Comparison of ENCODE assay signal across 26 cellular contexts in genomic region chr11:131638889-131639288, GRCh38.
"Had no signal": no experiment of that assay in that cellular context is flagged by ENCODE, and none has a peak within 500 bp of the region (broad histone marks: within the 10 kb centered on the region; RNA-seq: fewer than 3 reads in every experiment).

No MANE protein-coding gene starts in this region.

- ATAC-seq: foreskin keratinocyte, gastroesophageal sphincter, heart left ventricle, left colon, left lobe of liver, left ventricle myocardium superior, lower lobe of right lung, mucosa of descending colon had no signal

- H3K9me3 Mint-ChIP-seq: mesothelial cell of epicardium had no signal

- H3K4me1 Mint-ChIP-seq: immature natural killer cell, naive B cell had no signal

- H3K4me2 ChIP-seq: hepatocyte had no signal

- H3K36me3 ChIP-seq: esophagus muscularis mucosa, gastroesophageal sphincter, heart left ventricle, lower lobe of right lung had no signal

- H3K4me3 Mint-ChIP-seq: immature natural killer cell, mesothelial cell of epicardium, naive B cell had no signal

- H3K27me3 ChIP-seq: dorsolateral prefrontal cortex, esophagus muscularis mucosa, foreskin keratinocyte, heart left ventricle had no signal

- H3K4me1 ChIP-seq: esophagus muscularis mucosa, foreskin keratinocyte, gastroesophageal sphincter, heart left ventricle, lower lobe of right lung had no signal

- H3K27ac Mint-ChIP-seq: immature natural killer cell, mesothelial cell of epicardium, naive B cell had no signal

- H3K27ac ChIP-seq: coronary artery, esophagus muscularis mucosa, foreskin keratinocyte, gastroesophageal sphincter, heart left ventricle, hepatocyte, lower lobe of right lung had no signal

- H3K79me2 ChIP-seq: hepatocyte had no signal

- H3K9me3 ChIP-seq: esophagus muscularis mucosa, gastroesophageal sphincter, heart left ventricle, lower lobe of right lung, mucosa of descending colon had no signal

- H3K27me3 Mint-ChIP-seq: naive B cell had no signal

- H3K4me3 ChIP-seq: coronary artery, dorsolateral prefrontal cortex, esophagus muscularis mucosa, gastroesophageal sphincter, heart left ventricle, hepatocyte, lower lobe of right lung, mucosa of descending colon had no signal

- FAIRE-seq: colon, endothelial cell of umbilical vein, frontal cortex, kidney had no signal

- H3K36me3 Mint-ChIP-seq: immature natural killer cell, mesothelial cell of epicardium, naive B cell had no signal

- H2AFZ ChIP-seq: hepatocyte had no signal

- DNase-seq: dermis blood vessel endothelial cell; dorsolateral prefrontal cortex; effector CD4-positive, alpha-beta T cell; effector memory CD4-positive, alpha-beta T cell; foreskin keratinocyte; heart left ventricle; hypothalamus; immature natural killer cell; islet precursor cell; kidney; kidney glomerular epithelial cell; left colon; left ventricle myocardium superior; lower lobe of right lung; mesenchymal stem cell; mucosa of descending colon; naive B cell had no signal
